16 cellular contexts compared by ENCODE assay signal in the genomic region with DNA sequence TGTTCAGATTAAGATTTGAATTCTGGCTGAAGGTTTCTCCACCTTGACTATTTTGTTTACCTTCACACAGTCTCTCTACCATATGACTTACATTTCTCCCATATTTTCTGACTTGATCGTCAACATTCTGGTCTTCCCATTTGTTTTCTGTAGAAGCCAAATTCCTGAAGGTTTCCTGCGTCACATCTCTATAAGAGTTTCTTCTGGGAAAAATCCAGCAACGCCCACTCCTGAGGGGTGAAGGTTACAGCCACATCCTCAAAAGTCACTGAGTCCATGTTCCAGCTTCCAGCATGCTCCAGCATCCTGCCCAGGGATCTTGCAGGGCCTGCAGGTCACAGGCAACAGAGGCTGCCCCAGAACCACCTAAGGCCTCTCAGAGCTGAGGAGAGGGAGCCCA. TPM values are rescaled to one million over a fixed set of nuclear protein-coding genes. Genes with fewer than 3 reads are reported as not detected.
DNase-seq lines count a peak whose midpoint lies in the region; ATAC-seq, FAIRE-seq and TF ChIP-seq lines count a peak whose summit lies in the region.
"Had no signal": no experiment of that assay in that cellular context is flagged by ENCODE, and none has a peak within 500 bp of the region (broad histone marks: within the 10 kb centered on the region; RNA-seq: fewer than 3 reads in every experiment).

No MANE protein-coding gene starts in this region.

- H2AK5ac ChIP-seq in IMR-90 (ENCODE audit: low read depth, low read length) = no peak overlapping the region
- no peak overlapping the region for H2AK5ac ChIP-seq in neuronal stem cell (ENCODE audit: low read depth, low read length)

- H4K20me1 ChIP-seq in IMR-90 (ENCODE audit: insufficient read depth, low read length) = no peaks in the 10 kb centered on the region

- H3K4ac ChIP-seq in IMR-90 (ENCODE audit: low read depth, low read length) (no peak overlapping the region), neuronal stem cell (ENCODE audit: low read length) (no peak overlapping the region)

- H3K4me3 ChIP-seq in A549 (no peak overlapping the region), IMR-90 (ENCODE audit: insufficient read depth, low read depth, low read length) (no peak overlapping the region), fibroblast of mammary gland (ENCODE audit: control insufficient read depth, low read depth, low read length) (no peak overlapping the region), neuronal stem cell (ENCODE audit: low read length in 2 of 2) (no peak overlapping the region), right lobe of liver (no peak overlapping the region)

- no peak for TF ChIP-seq EP300 in A549 (IDR thresholded peaks at IDR 0.05)

- no peak overlapping the region for H2AK9ac ChIP-seq in IMR-90 (replicated peaks; ENCODE audit: low read depth, low read length, poor library complexity)

- H3K14ac ChIP-seq in IMR-90 (replicated peaks; ENCODE audit: low read depth, low read length) (no peak overlapping the region), neuronal stem cell (ENCODE audit: low read length) (no peak overlapping the region)

- in situ Hi-C loops in IMR-90 (cut with MboI; ENCODE audit: low sequenced_read_pairs) (no loop called here), GM13976 (cut with MboI; ENCODE audit: low sequenced_read_pairs, unreplicated experiment) (no loop called here)

- dilution Hi-C loops in IMR-90 (cut with HindIII; ENCODE audit: low sequenced_read_pairs, unreplicated experiment) = no loop called here

- H2BK15ac ChIP-seq in IMR-90 (ENCODE audit: low read depth, low read length) (no peak overlapping the region), neuronal stem cell (ENCODE audit: low read length) (no peak overlapping the region)

- POLR2A ChIA-PET in A549 (lab: Yijun Ruan, JAX) (no interaction called here), IMR-90 (lab: Charles Lee; ENCODE audit: unreplicated experiment) (no interaction called here)

- peaks cover 7 to 16% of the 10 kb centered on the region in 2 experiments; a peak in 2 of 4 replicates for H3K79me1 ChIP-seq in IMR-90 (ENCODE audit: low read depth in 1 of 2, low read length in 2 of 2)
- no peaks in the 10 kb centered on the region for H3K79me1 ChIP-seq in neuronal stem cell (ENCODE audit: low read depth, low read length)

- H3K27me3 ChIP-seq in IMR-90 (ENCODE audit: control insufficient read depth, insufficient read depth, low read length) = no peaks in the 10 kb centered on the region
- H3K27me3 ChIP-seq in neuronal stem cell (ENCODE audit: control insufficient read depth in 3 of 3, insufficient read depth in 3 of 3, low read depth in 1 of 3, low read length in 3 of 3) = no peaks in the 10 kb centered on the region
- H3K27me3 ChIP-seq in right lobe of liver = no peaks in the 10 kb centered on the region

- TF ChIP-seq POLR2A in A549 (IDR thresholded peaks at IDR 0.05; ENCODE audit: low read length) = no peak
- TF ChIP-seq POLR2A in IMR-90 (IDR thresholded peaks at IDR 0.05; ENCODE audit: low read depth, low read length) = no peak
- TF ChIP-seq POLR2A in right lobe of liver (IDR thresholded peaks at IDR 0.05) = no peak

- TF ChIP-seq RAD21 in A549 (conservative IDR thresholded peaks at IDR 0.05 in 1 of 2, IDR thresholded peaks at IDR 0.05 in 1 of 2) (no peak), IMR-90 (IDR thresholded peaks at IDR 0.05; ENCODE audit: low read length) (no peak)

- H4K91ac ChIP-seq in IMR-90 (ENCODE audit: insufficient read depth, low read depth, low read length) (no peak overlapping the region), neuronal stem cell (ENCODE audit: low read depth, low read length, poor library complexity) (no peak overlapping the region)

- H3K18ac ChIP-seq in IMR-90 (ENCODE audit: low read depth, low read length) (no peak overlapping the region), neuronal stem cell (ENCODE audit: low read length) (peak overlapping the region; percentile 4)

- H2AFZ ChIP-seq in IMR-90 (replicated peaks; ENCODE audit: low read length, poor library complexity) (no peak overlapping the region), neuronal stem cell (ENCODE audit: low read length) (no peak overlapping the region)

- no peak overlapping the region for H3K9ac ChIP-seq in IMR-90 (ENCODE audit: low read depth, low read length)
- no peak overlapping the region for H3K9ac ChIP-seq in neuronal stem cell (ENCODE audit: low read depth, low read length, poor library complexity)

- H3K56ac ChIP-seq in IMR-90 (ENCODE audit: extremely low read depth, insufficient read depth, low read length) = no peak overlapping the region

- H3K36me3 ChIP-seq in IMR-90 (ENCODE audit: control insufficient read depth, insufficient read depth, low read length) (peaks cover 18% of the 10 kb centered on the region), neuronal stem cell (replicated peaks in 1 of 2; ENCODE audit: control insufficient read depth in 2 of 2, insufficient read depth in 2 of 2, low read length in 2 of 2) (peaks cover 0 to 36% of the 10 kb centered on the region in 2 donors), right lobe of liver (peaks cover 0 to 43% (median 0%) of the 10 kb centered on the region in 4 donors)

- H2BK120ac ChIP-seq in IMR-90 (ENCODE audit: low read depth, low read length) (no peak overlapping the region), neuronal stem cell (ENCODE audit: low read depth, low read length) (no peak overlapping the region)

- H3K4me2 ChIP-seq in A549 (peak overlapping the region; percentile 58; the same call in 2 of the 3 replicates), IMR-90 (ENCODE audit: low read depth, low read length) (no peak overlapping the region), neuronal stem cell (ENCODE audit: insufficient read depth, low read length, poor library complexity, severe bottlenecking) (no peak overlapping the region)

- no peak overlapping the region for H4K5ac ChIP-seq in IMR-90 (ENCODE audit: low read depth, low read length)

- no peak for FAIRE-seq in A549 (lab: Jason Lieb, UNC)

- peaks cover 20% of the 10 kb centered on the region for H3K4me1 ChIP-seq in A549
- H3K4me1 ChIP-seq in IMR-90 (ENCODE audit: control insufficient read depth, insufficient read depth, low read length) = 0 out of 2 replicates have a peak, but pooled peaks cover 2% of the 10 kb centered on the region
- H3K4me1 ChIP-seq in neuronal stem cell (ENCODE audit: control insufficient read depth in 2 of 2, insufficient read depth in 1 of 2, low read depth in 1 of 2, low read length in 2 of 2) = peaks cover 2 to 5% of the 10 kb centered on the region in 2 donors
- no peaks in the 10 kb centered on the region for H3K4me1 ChIP-seq in right lobe of liver

- H2BK20ac ChIP-seq in IMR-90 (ENCODE audit: low read depth, low read length) = no peak overlapping the region

- H4K8ac ChIP-seq in IMR-90 (ENCODE audit: low read depth in 2 of 2, low read length in 2 of 2) (no peak overlapping the region), neuronal stem cell (ENCODE audit: low read depth, low read length) (no peak overlapping the region)

- 82% methylated on average over 3 of the region's 3 CpGs for WGBS in A549 (ENCODE audit: missing lambda C conversion rate)
- WGBS in IMR-90 (ENCODE audit: extremely low coverage in 2 of 2, insufficient read length in 1 of 2), 2 experiments = no CpG with 5 or more reads among the region's 3 CpGs
- WGBS in neuronal stem cell (ENCODE audit: extremely low coverage in 2 of 2, insufficient read length in 2 of 2, insufficient replicate concordance in 1 of 2), 2 donors = no CpG with 5 or more reads among the region's 3 CpGs
- 87% methylated on average over 3 of the region's 3 CpGs for WGBS in right lobe of liver (ENCODE audit: insufficient coverage, low coverage, low lambda C conversion rate, missing lambda C conversion rate)

- BruUV-seq in IMR-90 (replicated peaks; lab: Mats Ljungman, UMichigan) = no TSS peak

- H2BK5ac ChIP-seq in IMR-90 (ENCODE audit: low read depth, low read length, poor library complexity, severe bottlenecking) (no peak overlapping the region), neuronal stem cell (ENCODE audit: low read length) (no peak overlapping the region)

- H3K23ac ChIP-seq in IMR-90 (ENCODE audit: low read depth, low read length) (no peak overlapping the region), neuronal stem cell (ENCODE audit: low read depth, low read length, poor library complexity) (no peak overlapping the region)

- DNase-seq in A549 (ENCODE audit: low read depth in 1 of 2, low spot score in 1 of 2) (no peak), IMR-90 (peak; percentile 76), fibroblast of mammary gland (ENCODE audit: low read depth) (peak; percentile 46), neuronal stem cell (ENCODE audit: low spot score) (no peak), right lobe of liver (no peak), GM13976 (ENCODE audit: low spot score) (no peak), A172 (ENCODE audit: low spot score) (no peak), retina (no peak)
- DNase-seq: COR-L47, NCI-H1417, NCI-H2029, NCI-H2171 treated with DMSO at 0.1 percent for 48 hours, NCI-H510A, SHP77 had no signal

- no peaks in the 10 kb centered on the region for H3K9me3 ChIP-seq in A549
- H3K9me3 ChIP-seq in IMR-90 (ENCODE audit: control insufficient read depth, insufficient read depth, low read length) = no peaks in the 10 kb centered on the region
- peaks cover 0 to 22% of the 10 kb centered on the region in 2 donors for H3K9me3 ChIP-seq in neuronal stem cell (replicated peaks in 1 of 2; ENCODE audit: control insufficient read depth in 2 of 2, insufficient read depth in 1 of 2, low read depth in 1 of 2, low read length in 2 of 2)
- no peaks in the 10 kb centered on the region for H3K9me3 ChIP-seq in right lobe of liver

- CTCF ChIA-PET in A549 (lab: Yijun Ruan, JAX) (interaction anchor here (1.0 kb wide), 1 partner anchor 575 kb away, joined by 3 read pairs; no protein-coding TSS in a partner anchor), IMR-90 (lab: Yijun Ruan, JAX) (no interaction called here)

- intact Hi-C loops in IMR-90 (cut with micrococcal nuclease) (no loop called here), right lobe of liver (cut with DNase I) (no loop called here)

- no peak overlapping the region for H2BK12ac ChIP-seq in neuronal stem cell (ENCODE audit: low read length)

- TF ChIP-seq CTCF in A549 (IDR thresholded peaks at IDR 0.05) = no peak
- TF ChIP-seq CTCF in IMR-90 (conservative IDR thresholded peaks at IDR 0.05; ENCODE audit: low read depth, low read length) = no peak
- TF ChIP-seq CTCF in fibroblast of mammary gland (conservative IDR thresholded peaks at IDR 0.05; ENCODE audit: control insufficient read depth, insufficient read depth, low read depth, low read length) = no peak
- no peak for TF ChIP-seq CTCF in right lobe of liver (IDR thresholded peaks at IDR 0.05)
- TF ChIP-seq CTCF in GM13976 (IDR thresholded peaks at IDR 0.05; ENCODE audit: borderline replicate concordance, control extremely low read depth, extremely low read depth, insufficient read depth, missing control alignments) = no peak

- H3K9me1 ChIP-seq in IMR-90 (ENCODE audit: insufficient read depth, low read length) = no peaks in the 10 kb centered on the region

- ATAC-seq in A549 = no peak
- peak; percentile 11; the same call in 1 of the 2 replicates for ATAC-seq in IMR-90 (ENCODE audit: low read depth)
- ATAC-seq in right lobe of liver = no peak
- ATAC-seq: Panc1 had no signal

- H3K27ac ChIP-seq in A549 (peak overlapping the region in 1 of 2 experiments; percentile 39; a peak in 2 of 6 replicates), IMR-90 (ENCODE audit: insufficient read depth, low read length) (no peak overlapping the region), neuronal stem cell (replicated peaks; ENCODE audit: low read length) (peak overlapping the region; percentile 41), right lobe of liver (no peak overlapping the region)
- H3K27ac ChIP-seq: 22Rv1 had no signal

RNA-seq across cellular contexts. Expression of gene NBEAL1, which starts 47.5 kb away (rescaled TPM):
- polyA plus RNA-seq in A549 (2011; rRNA removed) = 11.4 and 11.9 TPM in 2 replicates
- 2.4 and 2.6 TPM in 2 replicates for polyA plus RNA-seq in A549 (2012; cell fraction: cytosol; rRNA removed)
- polyA plus RNA-seq in A549 (2012; cell fraction: nucleus; rRNA removed) = 1.7 and 2.3 TPM in 2 replicates
- polyA plus RNA-seq in A549 (2017; fragmentation: RNase III; extraction: RNeasy Plus Mini Kit Qiagen cat#74134 plus additional on column Dnase treatment) = 3.8 to 5.4 TPM (median 4.2 TPM) in 3 replicates
- polyA minus RNA-seq in A549 (2011; rRNA and poly(A)+ RNA removed) = 22.6 and 27.8 TPM in 2 replicates
- 38.0 and 52.2 TPM in 2 replicates for total RNA-seq in IMR-90 (2012; rRNA removed)
- 4.1 and 6.4 TPM in 2 replicates for polyA plus RNA-seq in IMR-90 (2012; rRNA removed)
- polyA plus RNA-seq in IMR-90 (2012; cell fraction: cytosol; rRNA removed) = 2.6 and 2.8 TPM in 2 replicates
- 1.2 and 8.2 TPM in 2 replicates for polyA plus RNA-seq in IMR-90 (2012; cell fraction: nucleus; rRNA removed; ENCODE audit: low replicate concordance)
- 11.4 TPM for polyA plus RNA-seq in neuronal stem cell (2013, experiment 1 of 2)
- polyA plus RNA-seq in neuronal stem cell (2013, experiment 2 of 2) = 12.4 TPM
- 10 to 100 TPM; 16.4 to 28.6 (median 21.9) TPM for total RNA-seq in right lobe of liver
- 11.4 and 16.6 TPM in 2 replicates for total RNA-seq in A172 (2014; rRNA removed; shearing (Covaris generic))

Comparison
In these comparisons a context has a peak if more than half of its experiments do, and no peak if none do; other contexts are left out.
1. DNase-seq: peak in IMR-90 (single experiment) and fibroblast of mammary gland (single experiment); none in A549 (0 of 2), neuronal stem cell (single experiment), right lobe of liver (0 of 3), GM13976 (single experiment), A172 (single experiment) and retina (single experiment).